In genomic region chrX:149493567-149494562, GRCh38 we compare ENCODE assay signal across 13 cellular contexts. TPM values are rescaled to one million over a fixed set of nuclear protein-coding genes. Genes with fewer than 3 reads are reported as not detected.
A peak's percentile ranks its signal among the peaks of the same experiment; 100 is the strongest.
DNase-seq lines count a peak whose midpoint lies in the region; FAIRE-seq and TF ChIP-seq lines count a peak whose summit lies in the region.
"Had no signal": no experiment of that assay in that cellular context is flagged by ENCODE, and none has a peak within 500 bp of the region (broad histone marks: within the 10 kb centered on the region; RNA-seq: fewer than 3 reads in every experiment).

No MANE protein-coding gene starts in this region.

- H2AFZ ChIP-seq in Loucy (ENCODE audit: low read length) (no peak overlapping the region), endothelial cell of umbilical vein (ENCODE audit: low read depth, low read length) (no peak overlapping the region)

- intact Hi-C loops in endothelial cell of umbilical vein (cut with micrococcal nuclease) (no loop called here), adrenal gland (cut with DNase I) (no loop called here)

- dilution Hi-C loops in endothelial cell of umbilical vein (cut with MboI; ENCODE audit: extremely low pct_ligation_motif_present, low sequenced_read_pairs), result no loop called here

- H3K27me3 ChIP-seq in Loucy (ENCODE audit: insufficient read depth, low read length, poor library complexity, severe bottlenecking), result no peaks in the 10 kb centered on the region
- H3K27me3 ChIP-seq in endothelial cell of umbilical vein (ENCODE audit: control insufficient read depth in 2 of 2, insufficient read depth in 2 of 2, low read length in 2 of 2), result no peaks in the 10 kb centered on the region
- H3K27me3 ChIP-seq in adrenal gland, result no peaks in the 10 kb centered on the region
- H3K27me3 ChIP-seq: esophagus muscularis mucosa had no signal

- no peak overlapping the region for H3K9ac ChIP-seq in Loucy (ENCODE audit: low read depth, low read length, poor library complexity, severe bottlenecking)
- no peak overlapping the region for H3K9ac ChIP-seq in endothelial cell of umbilical vein (replicated peaks; ENCODE audit: extremely low read depth, insufficient read depth, low read length)

- H3K27ac ChIP-seq in endothelial cell of umbilical vein (ENCODE audit: insufficient read depth, low read depth, low read length), result no peak overlapping the region
- no peak overlapping the region for H3K27ac ChIP-seq in adrenal gland
- H3K27ac ChIP-seq: esophagus muscularis mucosa had no signal

- no peaks in the 10 kb centered on the region for H3K9me1 ChIP-seq in endothelial cell of umbilical vein (replicated peaks; ENCODE audit: control insufficient read depth, extremely low read depth, insufficient read depth, low read length)

- no TSS peak for BruUV-seq in endothelial cell of umbilical vein (replicated peaks; lab: Mats Ljungman, UMichigan)

- POLR2A ChIA-PET in endothelial cell of umbilical vein (lab: Charles Lee), result no interaction called here

- H3K9me2 ChIP-seq in Loucy (replicated peaks; ENCODE audit: low read depth, low read length), result no peaks in the 10 kb centered on the region

- FAIRE-seq in endothelial cell of umbilical vein (lab: Jason Lieb, UNC), result peak; percentile 67
- FAIRE-seq in HTR-8/SVneo (lab: Jason Lieb, UNC), result no peak

- H3K4me3 ChIP-seq in Loucy (ENCODE audit: low read length, poor library complexity, severe bottlenecking), result no peak overlapping the region
- no peak overlapping the region for H3K4me3 ChIP-seq in endothelial cell of umbilical vein (replicated peaks in 1 of 3; ENCODE audit: insufficient read depth in 1 of 3, low read depth in 1 of 3, low read length in 3 of 3)
- no peak overlapping the region for H3K4me3 ChIP-seq in adrenal gland
- H3K4me3 ChIP-seq: esophagus muscularis mucosa had no signal

- TF ChIP-seq CTCF in Loucy (conservative IDR thresholded peaks at IDR 0.05; ENCODE audit: low read length), result peak; percentile 30; the same call in 1 of the 2 replicates
- no peak for TF ChIP-seq CTCF in endothelial cell of umbilical vein (IDR thresholded peaks at IDR 0.05; ENCODE audit: extremely low read depth in 1 of 2, insufficient read depth in 1 of 2, low read depth in 1 of 2, low read length in 2 of 2)
- TF ChIP-seq CTCF in adrenal gland (IDR thresholded peaks at IDR 0.05), result no peak

- H3K4me2 ChIP-seq in Loucy (ENCODE audit: low read depth, low read length, poor library complexity, severe bottlenecking) (no peak overlapping the region), endothelial cell of umbilical vein (ENCODE audit: insufficient read depth, low read length) (no peak overlapping the region)

- TF ChIP-seq POLR2A in endothelial cell of umbilical vein (IDR thresholded peaks at IDR 0.05; ENCODE audit: low read depth, low read length) (no peak), adrenal gland (IDR thresholded peaks at IDR 0.05) (no peak)

- H3K79me2 ChIP-seq in Loucy (ENCODE audit: insufficient read depth, low read length) (no peaks in the 10 kb centered on the region), endothelial cell of umbilical vein (ENCODE audit: control insufficient read depth, insufficient read depth, low read length) (no peaks in the 10 kb centered on the region)

- H3K4me1 ChIP-seq in Loucy (ENCODE audit: insufficient read depth, low read length, poor library complexity, severe bottlenecking) (no peaks in the 10 kb centered on the region), endothelial cell of umbilical vein (ENCODE audit: control insufficient read depth, extremely low read depth, insufficient read depth, low read length) (peaks cover 6% of the 10 kb centered on the region), adrenal gland (replicated peaks in 1 of 2) (no peaks in the 10 kb centered on the region)

- H3K36me3 ChIP-seq in Loucy (ENCODE audit: insufficient read depth, low read length) (peaks cover 54% of the 10 kb centered on the region; the same call in 1 of the 2 replicates), endothelial cell of umbilical vein (ENCODE audit: control insufficient read depth in 2 of 2, extremely low read depth in 1 of 2, insufficient read depth in 2 of 2, low read length in 2 of 2) (peaks cover 8 to 17% of the 10 kb centered on the region in 2 experiments), adrenal gland (replicated peaks in 1 of 2) (peaks cover 0 to 40% of the 10 kb centered on the region in 2 donors)

- no peaks in the 10 kb centered on the region for H4K20me1 ChIP-seq in Loucy (ENCODE audit: insufficient read depth, low read length, poor library complexity, severe bottlenecking)
- no peaks in the 10 kb centered on the region for H4K20me1 ChIP-seq in endothelial cell of umbilical vein (replicated peaks; ENCODE audit: control insufficient read depth, extremely low read depth, insufficient read depth, low read length)

- 72 to 87% (median 82%) methylated on average over 9 to 13 of the region's 13 CpGs for WGBS in adrenal gland, 4 donors

- H3K9me3 ChIP-seq in Loucy (ENCODE audit: insufficient read depth, low read depth, low read length) (no peaks in the 10 kb centered on the region), endothelial cell of umbilical vein (replicated peaks; ENCODE audit: control insufficient read depth, insufficient read depth, low read length) (no peaks in the 10 kb centered on the region), adrenal gland (replicated peaks in 1 of 3) (no peaks in the 10 kb centered on the region)
- H3K9me3 ChIP-seq: esophagus muscularis mucosa had no signal

- DNase-seq in ELR (ENCODE audit: low read depth), result peak; percentile 52
- DNase-seq in endothelial cell of umbilical vein (ENCODE audit: low read depth, low spot score), result no peak
- peak; percentile 40 for DNase-seq in myocyte (ENCODE audit: low read depth)
- no peak for DNase-seq in HTR-8/SVneo (ENCODE audit: insufficient read length, low spot score)
- DNase-seq in SK-N-DZ (ENCODE audit: low spot score), result no peak
- DNase-seq in hepatic stellate cell (ENCODE audit: low spot score), result no peak
- DNase-seq in adrenal gland, result no peak
- DNase-seq: KG1, NCI-H2107, OCI-M1 had no signal

- no peaks in the 10 kb centered on the region for H3F3A ChIP-seq in Loucy (ENCODE audit: low read depth)

- CTCF ChIA-PET in endothelial cell of umbilical vein (lab: Charles Lee), result interaction anchor here (0.6 to 1.2 kb wide), 3 partner anchors 46 to 1261 kb away, joined by 3 read pairs; partner anchors contain the start of gene EOLA1

TF ChIP-seq in endothelial cell of umbilical vein, 7 proteins besides CTCF, POLR2A, EP300 and RAD21 (continues in another document):
- no peak for TF ChIP-seq EZH2 (IDR thresholded peaks at IDR 0.05; ENCODE audit: borderline replicate concordance, low read depth, low read length, severe bottlenecking)
- TF ChIP-seq MAX (IDR thresholded peaks at IDR 0.05; ENCODE audit: insufficient read depth, insufficient read length), result no peak
- no peak for TF ChIP-seq GATA2 (IDR thresholded peaks at IDR 0.05; ENCODE audit: insufficient read depth, insufficient read length, low read depth, low read length)
- TF ChIP-seq FOS (IDR thresholded peaks at IDR 0.05; ENCODE audit: borderline replicate concordance, insufficient read depth, low read length), result no peak

RNA-seq across cellular contexts. Expression of gene IDS, which starts 11.2 kb away (rescaled TPM):
- total RNA-seq in endothelial cell of umbilical vein, result 35.2 and 42.2 TPM in 2 replicates
- polyA plus RNA-seq in endothelial cell of umbilical vein, result 42.9 and 44.0 TPM in 2 replicates
- 41.1 and 42.8 TPM in 2 replicates for polyA plus RNA-seq in endothelial cell of umbilical vein (2011; cell fraction: cytosol; rRNA removed)
- 44.1 and 46.1 TPM in 2 replicates for polyA plus RNA-seq in endothelial cell of umbilical vein (2011; cell fraction: nucleus; rRNA removed)
- 39.4 and 43.7 TPM in 2 replicates for polyA plus RNA-seq in endothelial cell of umbilical vein (2012)
- polyA minus RNA-seq in endothelial cell of umbilical vein, result 56.8 and 73.5 TPM in 2 replicates
- 4.5 TPM for polyA minus RNA-seq in endothelial cell of umbilical vein (2011; cell fraction: cytosol; rRNA and poly(A)+ RNA removed)
- polyA minus RNA-seq in endothelial cell of umbilical vein (2011; cell fraction: nucleus; rRNA and poly(A)+ RNA removed), result 27.7 and 31.7 TPM in 2 replicates
- total RNA-seq in myocyte, result 59.6 and 73.0 TPM in 2 replicates
- polyA plus RNA-seq in myocyte (2012), result 101 TPM
- polyA plus RNA-seq in SK-N-DZ (2014; cell fraction: cytosol; rRNA removed), result 23.2 and 36.2 TPM in 2 replicates
- polyA plus RNA-seq in SK-N-DZ (2014; cell fraction: nucleus; rRNA removed), result 16.2 and 23.6 TPM in 2 replicates
- total RNA-seq in adrenal gland, result 10 to 100 TPM; 47.7 to 79.3 (median 55.9) TPM
- 10 to 100 TPM; 19.5 to 87.6 (median 34.8) TPM for polyA plus RNA-seq in adrenal gland

RNA-seq across cellular contexts. Expression of gene EOLA1, which starts 46.9 kb away (rescaled TPM):
- total RNA-seq in endothelial cell of umbilical vein (17.5 and 24.6 TPM in 2 replicates), myocyte (28.9 and 35.2 TPM in 2 replicates), adrenal gland (10 to 100 TPM in 7 of 8 donors, 1 to 10 TPM in 1; 5.9 to 34.7 (median 17.6) TPM)
- polyA plus RNA-seq in endothelial cell of umbilical vein (11.2 and 12.5 TPM in 2 replicates), adrenal gland (10 to 100 TPM; 17.8 to 29.4 (median 24.2) TPM)
- polyA plus RNA-seq in endothelial cell of umbilical vein (2011; cell fraction: cytosol; rRNA removed), result 15.1 and 15.8 TPM in 2 replicates
- 19.6 and 20.0 TPM in 2 replicates for polyA plus RNA-seq in endothelial cell of umbilical vein (2011; cell fraction: nucleus; rRNA removed)
- polyA plus RNA-seq in endothelial cell of umbilical vein (2012), result 14.8 and 17.0 TPM in 2 replicates
- polyA minus RNA-seq in endothelial cell of umbilical vein, result 7.6 and 10.8 TPM in 2 replicates
- polyA minus RNA-seq in endothelial cell of umbilical vein (2011; cell fraction: cytosol; rRNA and poly(A)+ RNA removed), result 9.3 TPM
- polyA minus RNA-seq in endothelial cell of umbilical vein (2011; cell fraction: nucleus; rRNA and poly(A)+ RNA removed), result 8.3 and 12.3 TPM in 2 replicates
- 28.8 TPM for polyA plus RNA-seq in myocyte (2012)
- polyA plus RNA-seq in SK-N-DZ (2014; cell fraction: cytosol; rRNA removed), result 13.3 and 14.2 TPM in 2 replicates
- 9.8 and 14.6 TPM in 2 replicates for polyA plus RNA-seq in SK-N-DZ (2014; cell fraction: nucleus; rRNA removed)

RNA-seq across cellular contexts. Expression of gene HSFX3, which starts 55.9 kb away (rescaled TPM):
- total RNA-seq in endothelial cell of umbilical vein (not detected in 2 replicates), myocyte (0.32 TPM in 1 of 2 replicates, not detected in the other), adrenal gland (not detected)
- polyA plus RNA-seq in endothelial cell of umbilical vein (not detected in 2 replicates), adrenal gland (not detected)
- polyA plus RNA-seq in endothelial cell of umbilical vein (2011; cell fraction: cytosol; rRNA removed), result not detected in 2 replicates
- polyA plus RNA-seq in endothelial cell of umbilical vein (2011; cell fraction: nucleus; rRNA removed), result not detected in 2 replicates
- polyA plus RNA-seq in endothelial cell of umbilical vein (2012), result not detected in 2 replicates
- polyA minus RNA-seq in endothelial cell of umbilical vein, result not detected in 2 replicates
- not detected for polyA minus RNA-seq in endothelial cell of umbilical vein (2011; cell fraction: cytosol; rRNA and poly(A)+ RNA removed)
- not detected in 2 replicates for polyA minus RNA-seq in endothelial cell of umbilical vein (2011; cell fraction: nucleus; rRNA and poly(A)+ RNA removed)
- 0.13 TPM for polyA plus RNA-seq in myocyte (2012)
- not detected in 2 replicates for polyA plus RNA-seq in SK-N-DZ (2014; cell fraction: cytosol; rRNA removed)
- polyA plus RNA-seq in SK-N-DZ (2014; cell fraction: nucleus; rRNA removed), result not detected in 2 replicates
- total RNA-seq: CD4-positive, alpha-beta memory T cell; esophagus muscularis mucosa had no signal
- polyA plus RNA-seq: CD4-positive, alpha-beta memory T cell had no signal

Comparison
In these comparisons a context has a peak if more than half of its experiments do, and no peak if none do; other contexts are left out.
1. DNase-seq: peak in ELR (single experiment) and myocyte (single experiment); none in endothelial cell of umbilical vein (single experiment), HTR-8/SVneo (single experiment), SK-N-DZ (single experiment), hepatic stellate cell (single experiment) and adrenal gland (0 of 7).